In the genomic region with DNA sequence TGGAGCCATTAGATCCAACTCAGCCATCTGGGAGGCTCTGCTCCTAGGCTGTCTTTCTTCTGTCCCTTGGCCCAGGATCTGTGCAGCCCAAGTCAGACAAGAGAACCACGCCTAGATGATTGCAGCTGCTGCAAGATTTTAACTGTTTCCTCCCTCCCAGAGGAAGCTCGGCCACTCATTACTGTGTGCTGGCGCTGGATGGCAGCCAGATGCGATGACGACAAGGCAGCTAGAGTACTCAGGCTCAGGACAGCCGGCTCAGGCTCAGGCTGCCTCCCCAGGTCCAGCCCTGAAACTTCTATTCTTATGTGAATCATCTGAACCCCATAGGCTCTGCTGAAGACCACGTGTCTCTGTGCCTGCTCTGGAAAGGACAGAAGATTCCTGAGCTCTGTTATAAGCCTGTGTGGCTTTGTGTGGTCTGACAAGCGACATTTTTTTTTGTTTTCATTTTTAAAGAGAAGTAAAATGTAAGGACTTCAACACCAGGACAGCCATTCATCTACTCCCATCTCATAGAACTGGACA, we compare ENCODE assay signal across 8 cellular contexts. TPM values are rescaled to one million over a fixed set of nuclear protein-coding genes. Genes with fewer than 3 reads are reported as not detected.
A peak's percentile ranks its signal among the peaks of the same experiment; 100 is the strongest.
DNase-seq lines count a peak whose midpoint lies in the region; ATAC-seq and TF ChIP-seq lines count a peak whose summit lies in the region.

No MANE protein-coding gene starts in this region.

- H3K36me3 ChIP-seq in thymus (ENCODE audit: control insufficient read depth, insufficient read depth) = no peaks in the 10 kb centered on the region

- TF ChIP-seq POLR2A in erythroblast (IDR thresholded peaks at IDR 0.05; ENCODE audit: low read length) = no peak

- WGBS in thymus = 5% methylated on average over 8 of the region's 8 CpGs

- DNase-seq in activated CD4-positive, alpha-beta T cell treated with anti-CD3 and anti-CD28 coated beads for 48 hours = peak; percentile 39
- DNase-seq in activated CD4-positive, alpha-beta T cell treated with anti-CD3 and anti-CD28 coated beads, Interleukin-2, amount 50 U/mL, for 4 hours = no peak
- DNase-seq in NCI-H2029 treated with DMSO at 0.1 percent for 48 hours (lab: John Stamatoyannopoulos, UW) = peak; percentile 38
- DNase-seq in UCSD-AML1 (lab: John Stamatoyannopoulos, UW; ENCODE audit: unreplicated experiment) = peak; percentile 83
- peak; percentile 89 to 92 for DNase-seq in erythroblast (lab: John Stamatoyannopoulos, UW)
- DNase-seq in mucosa of gallbladder (ENCODE audit: low spot score) = peak; percentile 94

- peak overlapping the region; percentile 55 for H3K27ac ChIP-seq in thymus (ENCODE audit: low read depth)

- H3K4me3 ChIP-seq in thymus (ENCODE audit: low read length) = no peak overlapping the region

- H3K4me1 ChIP-seq in thymus (ENCODE audit: control insufficient read depth, insufficient read depth, low read length) = no peaks in the 10 kb centered on the region

- H3K27me3 ChIP-seq in thymus (ENCODE audit: control insufficient read depth, insufficient read depth) = no peaks in the 10 kb centered on the region

- peak; percentile 78 for ATAC-seq in HG02852 (IDR thresholded peaks at IDR 0.05; ENCODE audit: unreplicated experiment)

- H3K9me3 ChIP-seq in thymus (ENCODE audit: control insufficient read depth) = no peaks in the 10 kb centered on the region

RNA-seq across cellular contexts. Expression of gene FBXW10B, which starts 32.1 kb away (rescaled TPM):
- total RNA-seq in mucosa of gallbladder = 1.6 TPM
- polyA plus RNA-seq in thymus = 1.6 TPM

RNA-seq across cellular contexts. Expression of gene TRIM16, which starts 32.5 kb away (rescaled TPM):
- total RNA-seq in mucosa of gallbladder = 28.0 TPM
- polyA plus RNA-seq in thymus = 14.7 TPM

RNA-seq across cellular contexts. Expression of gene ZNF286A, which starts 47.9 kb away (rescaled TPM):
- total RNA-seq in mucosa of gallbladder = 23.1 TPM
- polyA plus RNA-seq in thymus = 9.4 TPM

Comparison
In these comparisons a context has a peak if more than half of its experiments do, and no peak if none do; other contexts are left out.
1. DNase-seq: peak in activated CD4-positive, alpha-beta T cell treated with anti-CD3 and anti-CD28 coated beads for 48 hours (single experiment), NCI-H2029 treated with DMSO at 0.1 percent for 48 hours (single experiment), UCSD-AML1 (single experiment), erythroblast (2 of 2) and mucosa of gallbladder (single experiment); none in activated CD4-positive, alpha-beta T cell treated with anti-CD3 and anti-CD28 coated beads, Interleukin-2, amount 50 U/mL, for 4 hours (0 of 2).